2 cellular contexts compared by ENCODE assay signal in genomic region chr20:43650997-43651525, GRCh38.
TF ChIP-seq lines count a peak whose summit lies in the region.

No MANE protein-coding gene starts in this region.

TF ChIP-seq in IMR-90, 13 proteins besides CTCF, POLR2A, EP300 and RAD21:
- no peak for TF ChIP-seq MAFK (IDR thresholded peaks at IDR 0.05; ENCODE audit: low read depth, low read length)
- TF ChIP-seq RCOR1 (IDR thresholded peaks at IDR 0.05; ENCODE audit: insufficient replicate concordance, low read length) = no peak
- no peak for TF ChIP-seq FOS (IDR thresholded peaks at IDR 0.05; ENCODE audit: low read depth, low read length)
- TF ChIP-seq RFX5 (IDR thresholded peaks at IDR 0.05; ENCODE audit: low read depth, low read length) = no peak
- no peak for TF ChIP-seq CHD1 (IDR thresholded peaks at IDR 0.05; ENCODE audit: low read depth, low read length)
- no peak for TF ChIP-seq NFE2L2 (IDR thresholded peaks at IDR 0.05; ENCODE audit: low read depth, low read length)
- TF ChIP-seq MXI1 (IDR thresholded peaks at IDR 0.05; ENCODE audit: borderline replicate concordance, low read depth, low read length) = no peak
- no peak for TF ChIP-seq CEBPB (IDR thresholded peaks at IDR 0.05; ENCODE audit: low read depth, low read length)
TF ChIP-seq in IMR-90: peak in this region for 0.

TF ChIP-seq in K562, 482 proteins besides CTCF, POLR2A, EP300 and RAD21:
- TF ChIP-seq MXI1 (IDR thresholded peaks at IDR 0.05; ENCODE audit: low read depth, low read length) (no peak), HDAC6 (IDR thresholded peaks at IDR 0.05; ENCODE audit: low read depth, low read length) (no peak), SLC30A9 (CRISPR knock-in tag; IDR thresholded peaks at IDR 0.05) (no peak), POLR3A (IDR thresholded peaks at IDR 0.05; ENCODE audit: borderline replicate concordance, extremely low read depth, insufficient read depth, insufficient read length) (no peak), CREB3L1 (IDR thresholded peaks at IDR 0.05; ENCODE audit: borderline replicate concordance, low read depth) (no peak), HBP1 (CRISPR knock-in tag; IDR thresholded peaks at IDR 0.05) (no peak), ELF4 (CRISPR knock-in tag; IDR thresholded peaks at IDR 0.05) (no peak), TFAM (CRISPR knock-in tag; conservative IDR thresholded peaks at IDR 0.05) (no peak), STAG1 (CRISPR knock-in tag; IDR thresholded peaks at IDR 0.05; ENCODE audit: borderline replicate concordance) (no peak), TEAD2 (tag; IDR thresholded peaks at IDR 0.05) (no peak), NFRKB (IDR thresholded peaks at IDR 0.05; ENCODE audit: low read depth) (no peak), SPI1 (IDR thresholded peaks at IDR 0.05; ENCODE audit: borderline replicate concordance, low read depth, low read length) (no peak), MTA2 (IDR thresholded peaks at IDR 0.05; ENCODE audit: low read depth) (no peak), RBM39 (optimal IDR thresholded peaks at IDR 0.05; ENCODE audit: low read depth, low read length) (no peak), ZNF766 (CRISPR knock-in tag; conservative IDR thresholded peaks at IDR 0.05) (no peak), TGIF2 (CRISPR knock-in tag; IDR thresholded peaks at IDR 0.05) (no peak)
